ENCODE assay signal across 7 cellular contexts in the genomic region with DNA sequence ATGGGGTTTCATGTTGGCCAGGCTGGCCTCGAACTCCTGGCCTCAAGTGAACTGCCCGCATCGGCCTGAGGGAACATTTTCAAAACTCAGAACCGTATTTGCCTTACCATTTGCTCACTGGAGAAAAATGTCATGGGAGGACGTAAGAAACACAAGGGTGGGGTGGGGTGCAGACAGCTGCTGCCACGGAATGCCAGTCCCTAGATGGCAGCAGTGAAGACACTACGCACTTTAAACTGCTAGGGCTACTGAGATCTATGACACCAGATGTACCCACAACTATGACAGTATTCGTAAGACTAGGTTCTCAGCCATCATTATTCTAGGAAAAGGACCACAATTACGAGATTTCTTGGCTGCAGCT. TPM values are rescaled to one million over a fixed set of nuclear protein-coding genes. Genes with fewer than 3 reads are reported as not detected.
DNase-seq lines count a peak whose midpoint lies in the region; ATAC-seq and TF ChIP-seq lines count a peak whose summit lies in the region.
"Not testable (repeated sequence)": the region's sequence is repeated elsewhere in the genome, so short reads cannot be mapped to it uniquely, and the experiment has no call there.

No MANE protein-coding gene starts in this region.

- not testable (repeated sequence) for H3K4me1 ChIP-seq in skeletal muscle satellite cell (ENCODE audit: control insufficient read depth, insufficient read depth, low read length)

- peaks cover 19% of the 10 kb centered on the region for H3K36me3 ChIP-seq in skeletal muscle satellite cell (ENCODE audit: insufficient read depth, low read length)

- not testable (repeated sequence) for H3K27me3 Mint-ChIP-seq in activated CD4-positive, alpha-beta T cell treated with anti-CD3 and anti-CD28 coated beads for 36 hours; central memory CD8-positive, alpha-beta T cell

- peak; percentile 4 for DNase-seq in NCI-H510A (lab: John Stamatoyannopoulos, UW)
- peak; percentile 72 for DNase-seq in activated CD4-positive, alpha-beta T cell treated with anti-CD3 and anti-CD28 coated beads for 36 hours
- DNase-seq in central memory CD8-positive, alpha-beta T cell (ENCODE audit: low spot score in 2 of 2): peak; percentile 27 to 63
- DNase-seq in islet precursor cell: peak; percentile 80

- ATAC-seq in GM18505 (IDR thresholded peaks at IDR 0.05; ENCODE audit: unreplicated experiment) (peak; percentile 21), HG03159 (IDR thresholded peaks at IDR 0.05; ENCODE audit: unreplicated experiment) (peak; percentile 27)
- ATAC-seq in activated CD4-positive, alpha-beta T cell treated with anti-CD3 and anti-CD28 coated beads for 36 hours: peak; percentile 52
- peak; percentile 76 for ATAC-seq in central memory CD8-positive, alpha-beta T cell (replicated peaks; ENCODE audit: extremely low read depth, poor library complexity, severe bottlenecking)

- H3K27ac Mint-ChIP-seq in activated CD4-positive, alpha-beta T cell treated with anti-CD3 and anti-CD28 coated beads for 36 hours: peak overlapping the region; percentile 100
- peak overlapping the region; percentile 100 for H3K27ac Mint-ChIP-seq in central memory CD8-positive, alpha-beta T cell (ENCODE audit: low read depth)

- CTCF ChIA-PET in activated CD4-positive, alpha-beta T cell treated with anti-CD3 and anti-CD28 coated beads for 36 hours (lab: Charles Lee): interaction anchor here (0.6 to 1.2 kb wide), 3 partner anchors 17 to 52 kb away, joined by 3 to 4 read pairs (median 3); no protein-coding TSS in a partner anchor

- not testable (repeated sequence) for H3K9me3 Mint-ChIP-seq in activated CD4-positive, alpha-beta T cell treated with anti-CD3 and anti-CD28 coated beads for 36 hours (ENCODE audit: low read depth); central memory CD8-positive, alpha-beta T cell

- H3K4me3 Mint-ChIP-seq in activated CD4-positive, alpha-beta T cell treated with anti-CD3 and anti-CD28 coated beads for 36 hours: peak overlapping the region; percentile 97
- peak overlapping the region; percentile 99 for H3K4me3 Mint-ChIP-seq in central memory CD8-positive, alpha-beta T cell

- H3K36me3 Mint-ChIP-seq in activated CD4-positive, alpha-beta T cell treated with anti-CD3 and anti-CD28 coated beads for 36 hours (ENCODE audit: low read depth): peaks cover 28% of the 10 kb centered on the region
- H3K36me3 Mint-ChIP-seq in central memory CD8-positive, alpha-beta T cell (ENCODE audit: insufficient read depth): peaks cover 64% of the 10 kb centered on the region

- H3K4me1 Mint-ChIP-seq in activated CD4-positive, alpha-beta T cell treated with anti-CD3 and anti-CD28 coated beads for 36 hours: peaks cover 30% of the 10 kb centered on the region
- peaks cover 35% of the 10 kb centered on the region for H3K4me1 Mint-ChIP-seq in central memory CD8-positive, alpha-beta T cell

- peak overlapping the region; percentile 80 for H3K4me2 ChIP-seq in skeletal muscle satellite cell (ENCODE audit: low read length)

- POLR2A ChIA-PET in activated CD4-positive, alpha-beta T cell treated with anti-CD3 and anti-CD28 coated beads for 36 hours (lab: Charles Lee): not testable (repeated sequence)

- TF ChIP-seq POLR2A in GM18505 (IDR thresholded peaks at IDR 0.05; ENCODE audit: borderline replicate concordance, extremely low read depth, insufficient read depth, insufficient read length): not testable (repeated sequence)

- H3K27me3 ChIP-seq in skeletal muscle satellite cell (ENCODE audit: control insufficient read depth, insufficient read depth, low read length): not testable (repeated sequence)

- intact Hi-C loops in activated CD4-positive, alpha-beta T cell treated with anti-CD3 and anti-CD28 coated beads for 36 hours (cut with DNase I, micrococcal nuclease): loop anchor here (1.0 to 10.0 kb wide), 6 partner anchors 73 to 1620 kb away; a partner anchor contains a TSS

- H3K9me3 ChIP-seq in skeletal muscle satellite cell (replicated peaks; ENCODE audit: low read length): not testable (repeated sequence)

- peak overlapping the region; percentile 85 for H3K4me3 ChIP-seq in skeletal muscle satellite cell (ENCODE audit: low read length)

- H3K9ac ChIP-seq in skeletal muscle satellite cell (ENCODE audit: low read depth, low read length): peak overlapping the region; percentile 96

RNA-seq across cellular contexts. Expression of a gene that starts 0.7 kb away (rescaled TPM):
- 10 to 100 TPM; 53.8 to 66.0 TPM for total RNA-seq in activated CD4-positive, alpha-beta T cell treated with anti-CD3 and anti-CD28 coated beads for 36 hours
- 82.4 and 109 TPM in 2 replicates for total RNA-seq in skeletal muscle satellite cell (2012; rRNA removed)

RNA-seq across cellular contexts. Expression of a gene that starts 2.0 kb away (rescaled TPM):
- total RNA-seq in activated CD4-positive, alpha-beta T cell treated with anti-CD3 and anti-CD28 coated beads for 36 hours: 10 to 100 TPM; 13.1 to 14.7 TPM
- 9.6 and 16.0 TPM in 2 replicates for total RNA-seq in skeletal muscle satellite cell (2012; rRNA removed)

Comparison
In these comparisons a context has a peak if more than half of its experiments do, and no peak if none do; other contexts are left out.
1. Peak in every context shown above with its lines: DNase-seq, ATAC-seq and H3K4me3 ChIP-seq.
2. ATAC-seq: peak in every context shown above with its lines; median percentile 76 in central memory CD8-positive, alpha-beta T cell; 52 in activated CD4-positive, alpha-beta T cell treated with anti-CD3 and anti-CD28 coated beads for 36 hours; 27 in HG03159; 21 in GM18505.
3. DNase-seq: peak in every context shown above with its lines; median percentile 80 in islet precursor cell; 72 in activated CD4-positive, alpha-beta T cell treated with anti-CD3 and anti-CD28 coated beads for 36 hours; 45 in central memory CD8-positive, alpha-beta T cell; 4 in NCI-H510A.